ENCODE assay signal across 3 cellular contexts in genomic region chr6:79133173-79133572, GRCh38.
"Had no signal": no experiment of that assay in that cellular context is flagged by ENCODE, and none has a peak within 500 bp of the region (broad histone marks: within the 10 kb centered on the region; RNA-seq: fewer than 3 reads in every experiment).

No MANE protein-coding gene starts in this region.

- ATAC-seq: GM12878 had no signal

- H3K4me3 ChIP-seq: GM12878 had no signal

- DNase-seq: GDM1, GF-D8 had no signal
